ENCODE assay signal across 8 cellular contexts in genomic region chrX:149512225-149512885, GRCh38. TPM values are rescaled to one million over a fixed set of nuclear protein-coding genes. Genes with fewer than 3 reads are reported as not detected.
A peak's percentile ranks its signal among the peaks of the same experiment; 100 is the strongest.
DNase-seq lines count a peak whose midpoint lies in the region; ATAC-seq, FAIRE-seq and TF ChIP-seq lines count a peak whose summit lies in the region.

No MANE protein-coding gene starts in this region.

- FAIRE-seq in RCC 7860 (lab: Jason Lieb, UNC), result no peak

- no peak overlapping the region for H3K27ac Mint-ChIP-seq in glutamatergic neuron (ENCODE audit: unreplicated experiment)

- intact Hi-C loops in posterior vena cava (cut with DNase I), result no loop called here

- H3K36me3 Mint-ChIP-seq in glutamatergic neuron (ENCODE audit: unreplicated experiment), result no peaks in the 10 kb centered on the region

- no peaks in the 10 kb centered on the region for H3K9me3 Mint-ChIP-seq in glutamatergic neuron (ENCODE audit: unreplicated experiment)

- ATAC-seq in GM21360 (IDR thresholded peaks at IDR 0.05; ENCODE audit: unreplicated experiment) (peak; percentile 83), HG03558 (IDR thresholded peaks at IDR 0.05; ENCODE audit: extremely low read depth, unreplicated experiment) (peak; percentile 84)

- TF ChIP-seq CTCF in glutamatergic neuron (IDR thresholded peaks at IDR 0.05; ENCODE audit: partially characterized antibody, unreplicated experiment), result peak; percentile 61

- peaks cover 2% of the 10 kb centered on the region for H3K27me3 Mint-ChIP-seq in glutamatergic neuron (ENCODE audit: unreplicated experiment)

- no peaks in the 10 kb centered on the region for H3K4me1 Mint-ChIP-seq in glutamatergic neuron (ENCODE audit: low read depth, unreplicated experiment)

- no peak overlapping the region for H3K4me3 Mint-ChIP-seq in glutamatergic neuron (ENCODE audit: unreplicated experiment)

- DNase-seq in DMS53 (lab: John Stamatoyannopoulos, UW) (peak; percentile 80), RCC 7860 (ENCODE audit: low spot score) (peak; percentile 27), glutamatergic neuron (peak; percentile 51), pulmonary artery endothelial cell (ENCODE audit: low read depth, low spot score) (peak; percentile 15), posterior vena cava (ENCODE audit: low spot score) (no peak)
- peak in 3 of 4 experiments; percentile 5 to 32 (median 10) for DNase-seq in activated naive CD4-positive, alpha-beta T cell (lab: John Stamatoyannopoulos, UW)

RNA-seq across cellular contexts. Expression of gene IDS, which starts 7.2 kb away (rescaled TPM):
- 86.4 TPM for total RNA-seq in glutamatergic neuron (ENCODE audit: unreplicated experiment)
- 26.3 and 35.3 TPM in 2 replicates for total RNA-seq in pulmonary artery endothelial cell
- total RNA-seq in posterior vena cava, result 100 to 1,000 TPM in 1 of 2 donors, 10 to 100 TPM in 1; 88.2 to 102 TPM

RNA-seq across cellular contexts. Expression of gene EOLA1, which starts 28.5 kb away (rescaled TPM):
- total RNA-seq in glutamatergic neuron (ENCODE audit: unreplicated experiment), result 27.7 TPM
- 14.2 and 17.8 TPM in 2 replicates for total RNA-seq in pulmonary artery endothelial cell
- total RNA-seq in posterior vena cava, result 10 to 100 TPM; 15.8 to 18.1 TPM

RNA-seq across cellular contexts. Expression of gene HSFX3, which starts 37.4 kb away (rescaled TPM):
- total RNA-seq in glutamatergic neuron (ENCODE audit: unreplicated experiment) (not detected), pulmonary artery endothelial cell (not detected in 2 replicates), posterior vena cava (not detected)
